ENCODE assay signal across 14 cellular contexts in the genomic region with DNA sequence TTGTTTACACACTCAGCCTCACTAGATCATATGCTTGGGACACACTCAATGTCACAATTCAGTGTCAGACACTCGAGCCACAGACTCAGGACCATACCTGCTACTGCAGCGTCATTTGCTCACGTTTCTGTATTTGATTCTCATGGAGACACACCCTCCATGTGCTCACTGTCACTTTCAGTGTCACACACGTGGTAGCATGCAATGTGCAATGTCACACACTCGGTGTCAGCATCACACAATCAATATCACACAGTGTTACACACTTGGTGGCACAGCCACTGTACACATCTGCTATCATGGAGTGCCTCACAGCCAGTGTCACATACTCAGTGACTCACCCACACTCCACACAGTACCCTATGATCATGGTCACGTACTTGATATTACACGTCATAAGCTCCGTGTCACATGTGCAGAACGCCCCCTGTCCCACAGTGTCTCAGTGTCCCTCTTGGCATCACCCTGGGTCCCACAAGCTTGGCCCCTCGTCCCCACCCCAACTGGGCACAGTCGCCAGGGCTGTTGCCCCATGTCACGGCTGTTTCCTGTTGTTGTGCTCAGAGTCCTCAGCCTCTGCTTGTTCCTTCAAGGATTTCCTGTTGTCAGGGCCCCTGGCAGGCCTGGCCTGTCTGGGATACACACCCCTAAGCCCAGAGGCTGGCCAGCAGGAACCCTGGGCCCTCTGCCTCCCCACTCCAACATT. TPM values are rescaled to one million over a fixed set of nuclear protein-coding genes. Genes with fewer than 3 reads are reported as not detected.
DNase-seq lines count a peak whose midpoint lies in the region; ATAC-seq and TF ChIP-seq lines count a peak whose summit lies in the region.
"Had no signal": no experiment of that assay in that cellular context is flagged by ENCODE, and none has a peak within 500 bp of the region (broad histone marks: within the 10 kb centered on the region; RNA-seq: fewer than 3 reads in every experiment).

No MANE protein-coding gene starts in this region.

- H3K9me3 ChIP-seq in SK-N-SH (no peaks in the 10 kb centered on the region), esophagus muscularis mucosa (no peaks in the 10 kb centered on the region), muscle layer of duodenum (ENCODE audit: control insufficient read depth in 1 of 2, low read length in 2 of 2) (no peaks in the 10 kb centered on the region), transverse colon (no peaks in the 10 kb centered on the region)

- 55% methylated on average over 10 of the region's 12 CpGs for WGBS in SK-N-SH (ENCODE audit: low lambda C conversion rate)
- 78% methylated on average over 10 of the region's 12 CpGs for WGBS in esophagus muscularis mucosa
- WGBS in transverse colon (ENCODE audit: low coverage in 1 of 2), 2 donors: 66 to 84% methylated on average over 4 to 12 of the region's 12 CpGs

- CTCF ChIA-PET in SK-N-SH (lab: Yijun Ruan, JAX): interaction anchor here (1.0 to 4.0 kb wide), 4 partner anchors 16 to 153 kb away, joined by 3 to 17 read pairs (median 6); no protein-coding TSS in a partner anchor

- in situ Hi-C loops in transverse colon (cut with MboI; ENCODE audit: low pct_ligation_motif_present in 1 of 4, low pct_unique_long_range_greater_than_20kb in 1 of 4, low sequenced_read_pairs in 3 of 4): no loop called here

- no peaks in the 10 kb centered on the region for H3K79me2 ChIP-seq in SK-N-SH (ENCODE audit: insufficient read depth)

- TF ChIP-seq POLR2A in esophagus muscularis mucosa (IDR thresholded peaks at IDR 0.05; ENCODE audit: low read depth) (no peak), transverse colon (IDR thresholded peaks at IDR 0.05) (no peak)

- H3K9ac ChIP-seq in SK-N-SH: no peak overlapping the region

- DNase-seq in SK-N-SH (no peak), esophagus muscularis mucosa (ENCODE audit: extremely low spot score) (no peak), transverse colon (no peak), EL (no peak)
- DNase-seq: 8988T, activated T-cell treated with anti-CD3 and anti-CD28 coated beads for 4 hours, IMR-90, NCI-H1930, T1000 had no signal

- TF ChIP-seq RAD21 in SK-N-SH (IDR thresholded peaks at IDR 0.05; ENCODE audit: low read length): peak; percentile 23

- intact Hi-C loops in esophagus muscularis mucosa (cut with DNase I): no loop called here
- intact Hi-C loops in transverse colon (cut with DNase I; ENCODE audit: low total_unique reads): no loop called here

- peaks cover 0 to 69% of the 10 kb centered on the region in 2 experiments; a peak in 2 of 4 replicates for H3K4me1 ChIP-seq in SK-N-SH (ENCODE audit: control insufficient read depth in 1 of 2, insufficient read depth in 2 of 2, low read depth in 1 of 2, low read length in 1 of 2)
- H3K4me1 ChIP-seq in esophagus muscularis mucosa: peaks cover 50 to 59% (median 53%) of the 10 kb centered on the region in 4 donors
- H3K4me1 ChIP-seq in muscle layer of duodenum (ENCODE audit: control insufficient read depth in 1 of 2, insufficient read depth in 2 of 2, low read length in 2 of 2): peaks cover 9 to 43% of the 10 kb centered on the region in 2 donors
- H3K4me1 ChIP-seq in transverse colon: peaks cover 30 to 43% (median 35%) of the 10 kb centered on the region in 4 donors

- POLR2A ChIA-PET in SK-N-SH (lab: Yijun Ruan, JAX): no interaction called here

- H3K4me3 ChIP-seq in SK-N-SH (ENCODE audit: low read depth in 2 of 2, low read length in 1 of 2) (no peak overlapping the region), esophagus muscularis mucosa (no peak overlapping the region), muscle layer of duodenum (ENCODE audit: low read depth in 1 of 2, low read length in 2 of 2) (no peak overlapping the region), transverse colon (no peak overlapping the region)
- H3K4me3 ChIP-seq: cardiac muscle cell had no signal

- no peak overlapping the region for H3K4me2 ChIP-seq in SK-N-SH

- H4K20me1 ChIP-seq in SK-N-SH (ENCODE audit: insufficient read depth): no peaks in the 10 kb centered on the region

- TF ChIP-seq CTCF in SK-N-SH (IDR thresholded peaks at IDR 0.05): no peak
- TF ChIP-seq CTCF in esophagus muscularis mucosa (IDR thresholded peaks at IDR 0.05): no peak
- TF ChIP-seq CTCF in transverse colon (IDR thresholded peaks at IDR 0.05): no peak

- TF ChIP-seq EP300 in SK-N-SH (IDR thresholded peaks at IDR 0.05; ENCODE audit: borderline replicate concordance in 1 of 2, low read depth in 1 of 2, low read length in 1 of 2) (no peak), esophagus muscularis mucosa (IDR thresholded peaks at IDR 0.05) (no peak), transverse colon (IDR thresholded peaks at IDR 0.05; ENCODE audit: low read depth) (no peak)

- H3K27me3 ChIP-seq in SK-N-SH (ENCODE audit: insufficient read depth) (peaks cover 13% of the 10 kb centered on the region; the same call in 1 of the 2 replicates), esophagus muscularis mucosa (no peaks in the 10 kb centered on the region), muscle layer of duodenum (ENCODE audit: low read depth, low read length) (no peaks in the 10 kb centered on the region), transverse colon (no peaks in the 10 kb centered on the region)

- H3F3A ChIP-seq in SK-N-SH (replicated peaks; ENCODE audit: insufficient read depth): no peaks in the 10 kb centered on the region

- H3K36me3 ChIP-seq in SK-N-SH (replicated peaks in 1 of 2; ENCODE audit: control insufficient read depth in 1 of 2, insufficient read depth in 2 of 2, low read length in 1 of 2) (no peaks in the 10 kb centered on the region), esophagus muscularis mucosa (peaks cover 0 to 5% (median 0%) of the 10 kb centered on the region in 4 donors), muscle layer of duodenum (ENCODE audit: control insufficient read depth in 1 of 2, insufficient read depth in 2 of 2, low read length in 2 of 2) (no peaks in the 10 kb centered on the region), transverse colon (no peaks in the 10 kb centered on the region)
- H3K36me3 ChIP-seq: cardiac muscle cell had no signal

- no peaks in the 10 kb centered on the region for H3K9me2 ChIP-seq in SK-N-SH

- H2AFZ ChIP-seq in SK-N-SH (ENCODE audit: low read depth): no peak overlapping the region

- no peak for ATAC-seq in SK-N-SH treated with all-trans-retinoic acid at 6 μM for 48 hours
- no peak for ATAC-seq in GM21717 (IDR thresholded peaks at IDR 0.05; ENCODE audit: unreplicated experiment)
- no peak for ATAC-seq in GM18517 (IDR thresholded peaks at IDR 0.05; ENCODE audit: unreplicated experiment)

- H3K27ac ChIP-seq in SK-N-SH (ENCODE audit: low read depth in 2 of 2, low read length in 1 of 2) (peak overlapping the region in 1 of 2 experiments; percentile 85; a peak in 1 of 4 replicates), esophagus muscularis mucosa (replicated peaks in 1 of 4) (peak overlapping the region; percentile 82 to 84 (median 83)), muscle layer of duodenum (ENCODE audit: low read length) (peak overlapping the region; percentile 45), transverse colon (peak overlapping the region; percentile 69 to 87 (median 82))

TF ChIP-seq in SK-N-SH, 30 proteins besides CTCF, POLR2A, EP300 and RAD21 (continues in another document):
- TF ChIP-seq MEF2A (IDR thresholded peaks at IDR 0.05; ENCODE audit: borderline replicate concordance, low read depth): no peak
- no peak for TF ChIP-seq NFIC (IDR thresholded peaks at IDR 0.05; ENCODE audit: borderline replicate concordance)
- TF ChIP-seq YY1 (IDR thresholded peaks at IDR 0.05; ENCODE audit: low read depth): no peak
- no peak for TF ChIP-seq SMC3 (IDR thresholded peaks at IDR 0.05; ENCODE audit: low read depth, low read length)
- no peak for TF ChIP-seq GABPA (IDR thresholded peaks at IDR 0.05; ENCODE audit: low read depth)
- TF ChIP-seq TAF1 (IDR thresholded peaks at IDR 0.05; ENCODE audit: borderline replicate concordance, low read depth, low read length): no peak
- no peak for TF ChIP-seq ELF1 (IDR thresholded peaks at IDR 0.05)
- no peak for TF ChIP-seq FOXM1 (IDR thresholded peaks at IDR 0.05; ENCODE audit: low read depth)
- TF ChIP-seq TEAD4 (IDR thresholded peaks at IDR 0.05; ENCODE audit: borderline replicate concordance, insufficient read depth): no peak

TF ChIP-seq in SK-N-SH treated with all-trans-retinoic acid at 6 μM for 48 hours, 23 proteins besides CTCF, POLR2A, EP300 and RAD21:
- TF ChIP-seq ZNF8 (CRISPR knock-in tag; IDR thresholded peaks at IDR 0.05) (no peak), ESRRG (CRISPR knock-in tag; IDR thresholded peaks at IDR 0.05) (no peak), GLIS3 (CRISPR knock-in tag; IDR thresholded peaks at IDR 0.05) (no peak), TCF4 (CRISPR knock-in tag; IDR thresholded peaks at IDR 0.05; ENCODE audit: borderline replicate concordance) (no peak), RARB (CRISPR knock-in tag; IDR thresholded peaks at IDR 0.05) (no peak), POU6F1 (CRISPR knock-in tag; IDR thresholded peaks at IDR 0.05; ENCODE audit: borderline replicate concordance, low read depth) (no peak), ISL1 (CRISPR knock-in tag; IDR thresholded peaks at IDR 0.05) (no peak), ZFP30 (CRISPR knock-in tag; IDR thresholded peaks at IDR 0.05) (no peak)
TF ChIP-seq in SK-N-SH treated with all-trans-retinoic acid at 6 μM for 48 hours: peak in this region for 0.

RNA-seq across cellular contexts. Expression of gene PDE2A, which starts 49.6 kb away (rescaled TPM):
- 0.32 and 0.43 TPM in 2 replicates for polyA plus RNA-seq in SK-N-SH (2012; rRNA removed)
- 0.15 and 0.60 TPM in 2 replicates for polyA plus RNA-seq in SK-N-SH (2012; cell fraction: cytosol; rRNA removed)
- 0.85 and 1.0 TPM in 2 replicates for polyA plus RNA-seq in SK-N-SH (2012; cell fraction: nucleus; rRNA removed)
- total RNA-seq in esophagus muscularis mucosa: 10 to 100 TPM; 40.6 to 68.8 (median 47.6) TPM
- total RNA-seq in transverse colon: 10 to 100 TPM in 3 of 4 donors, 1 to 10 TPM in 1; 6.6 to 41.9 (median 17.1) TPM
- total RNA-seq: IMR-90 had no signal
- polyA plus RNA-seq: cardiac muscle cell had no signal
